ENCODE assay signal across 9 cellular contexts in the genomic region with DNA sequence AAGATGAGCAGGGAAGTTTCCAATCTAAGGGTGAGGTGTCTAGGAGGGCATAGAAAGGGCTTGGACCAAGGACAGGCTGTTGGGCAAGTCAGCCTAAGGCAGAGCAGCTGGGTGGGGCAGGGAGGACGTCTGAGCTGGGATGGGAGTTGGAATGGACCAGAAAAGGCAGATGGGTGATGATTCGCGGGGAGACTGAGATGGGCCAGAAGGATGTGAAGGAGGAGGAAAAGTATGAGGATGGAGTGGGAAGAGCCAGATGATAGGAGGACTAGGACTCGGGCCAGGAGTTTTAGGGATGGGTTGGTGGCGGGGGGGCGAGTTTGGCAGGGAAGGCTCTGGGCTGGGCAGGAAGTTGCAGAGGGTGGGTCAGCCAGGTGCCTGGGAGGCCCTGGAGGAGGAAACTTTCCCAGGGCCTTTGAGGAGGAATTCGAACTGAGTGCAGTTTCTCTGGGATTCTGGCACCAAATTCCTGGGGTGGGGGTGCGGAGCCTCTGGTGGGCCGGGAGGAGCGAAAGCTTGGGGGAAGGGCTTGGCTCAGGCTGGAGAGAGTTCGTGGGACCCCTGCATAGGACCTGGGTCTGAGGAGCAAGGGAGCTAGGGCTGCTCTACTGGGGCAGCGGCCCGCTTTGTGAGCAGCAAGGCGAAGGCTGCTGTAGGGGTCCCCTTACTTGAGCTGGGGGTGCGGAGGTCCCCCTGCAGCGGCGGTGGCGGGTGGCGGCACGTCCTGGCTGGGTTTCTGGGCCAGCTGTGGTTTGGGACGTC. TPM values are rescaled to one million over a fixed set of nuclear protein-coding genes. Genes with fewer than 3 reads are reported as not detected.
A peak's percentile ranks its signal among the peaks of the same experiment; 100 is the strongest.
DNase-seq lines count a peak whose midpoint lies in the region; ATAC-seq, FAIRE-seq and TF ChIP-seq lines count a peak whose summit lies in the region.
"Had no signal": no experiment of that assay in that cellular context is flagged by ENCODE, and none has a peak within 500 bp of the region (broad histone marks: within the 10 kb centered on the region; RNA-seq: fewer than 3 reads in every experiment).

No MANE protein-coding gene starts in this region.

- H3K4me1 ChIP-seq in HUES64 (ENCODE audit: insufficient read depth, low read length) (peaks cover 16% of the 10 kb centered on the region; the same call in 1 of the 2 replicates), stomach (peaks cover 0 to 31% (median 14%) of the 10 kb centered on the region in 4 donors)
- H3K4me1 ChIP-seq: gastrocnemius medialis had no signal

- no peak for ATAC-seq in HG03108 (IDR thresholded peaks at IDR 0.05; ENCODE audit: unreplicated experiment)
- no peak for ATAC-seq in HG03139 (IDR thresholded peaks at IDR 0.05; ENCODE audit: unreplicated experiment)

- H3K9me3 ChIP-seq in HUES64 (ENCODE audit: insufficient read depth, low read depth, low read length) (no peaks in the 10 kb centered on the region), stomach (no peaks in the 10 kb centered on the region)
- H3K9me3 ChIP-seq: gastrocnemius medialis had no signal

- TF ChIP-seq POLR2A in stomach (IDR thresholded peaks at IDR 0.05) (no peak), erythroblast (IDR thresholded peaks at IDR 0.05; ENCODE audit: low read length) (no peak)

- WGBS in HUES64: 5% methylated on average over 21 of the region's 21 CpGs
- WGBS in stomach, 5 donors: 17 to 50% (median 25%) methylated on average over 7 to 21 of the region's 21 CpGs

- H3K27ac ChIP-seq in HUES64 (ENCODE audit: low read depth, low read length) (peak overlapping the region; percentile 95), layer of hippocampus (ENCODE audit: low read depth, low read length) (peak overlapping the region; percentile 18), stomach (peak overlapping the region; percentile 30 to 69 (median 47))

- H3K9ac ChIP-seq in HUES64 (ENCODE audit: low read depth, low read length): peak overlapping the region; percentile 86

- no peak for FAIRE-seq in bronchial epithelial cell (lab: Jason Lieb, UNC)

- intact Hi-C loops in stomach (cut with DNase I; ENCODE audit: low total_unique reads): no loop called here

- DNase-seq in bronchial epithelial cell (ENCODE audit: low read depth) (peak; percentile 73), stomach (no peak), erythroblast (lab: John Stamatoyannopoulos, UW) (no peak), T1000 (lab: John Stamatoyannopoulos, UW) (no peak)
- DNase-seq: gastrocnemius medialis had no signal

- H3K4me3 ChIP-seq in HUES64 (ENCODE audit: low read length) (peak overlapping the region; percentile 59), bronchial epithelial cell (ENCODE audit: low read depth, low read length) (peak overlapping the region; percentile 32), stomach (peak overlapping the region; percentile 1 to 29 (median 27))

- TF ChIP-seq CTCF in bronchial epithelial cell (IDR thresholded peaks at IDR 0.05; ENCODE audit: insufficient read depth, low read length, severe bottlenecking): no peak
- TF ChIP-seq CTCF in stomach (IDR thresholded peaks at IDR 0.05): no peak

- H3K27me3 ChIP-seq in HUES64 (ENCODE audit: insufficient read depth, low read length) (no peaks in the 10 kb centered on the region), bronchial epithelial cell (ENCODE audit: control insufficient read depth, insufficient read depth, low read length) (no peaks in the 10 kb centered on the region), layer of hippocampus (ENCODE audit: control insufficient read depth, insufficient read depth, low read length) (no peaks in the 10 kb centered on the region), stomach (no peaks in the 10 kb centered on the region)
- H3K27me3 ChIP-seq: gastrocnemius medialis had no signal

- H3K36me3 ChIP-seq in HUES64 (ENCODE audit: insufficient read depth, low read length) (peaks cover 19% of the 10 kb centered on the region), bronchial epithelial cell (ENCODE audit: control insufficient read depth, insufficient read depth, low read length) (peaks cover 7% of the 10 kb centered on the region), stomach (peaks cover 17 to 38% (median 35%) of the 10 kb centered on the region in 4 donors)

- TF ChIP-seq EP300 in stomach (IDR thresholded peaks at IDR 0.05): no peak

RNA-seq across cellular contexts. Expression of a gene that starts 8.7 kb away (rescaled TPM):
- polyA plus RNA-seq in HUES64 (2013, experiment 1 of 2): 50.8 TPM
- polyA plus RNA-seq in HUES64 (2013, experiment 2 of 2): 62.1 TPM
- total RNA-seq in bronchial epithelial cell (32.0 and 57.1 TPM in 2 replicates), stomach (100 to 1,000 TPM in 1 of 5 donors, 10 to 100 TPM in 4; 40.0 to 159 (median 93.3) TPM)
- polyA plus RNA-seq in stomach: 100 to 1,000 TPM in 2 of 3 donors, 10 to 100 TPM in 1; 86.0 to 237 (median 103) TPM

RNA-seq across cellular contexts. Expression of a gene that starts 12.5 kb away (rescaled TPM):
- polyA plus RNA-seq in HUES64 (2013, experiment 1 of 2): 29.4 TPM
- 25.7 TPM for polyA plus RNA-seq in HUES64 (2013, experiment 2 of 2)
- 9.2 and 10.6 TPM in 2 replicates for total RNA-seq in bronchial epithelial cell
- 100 to 1,000 TPM in 2 of 5 donors, 10 to 100 TPM in 3; 19.6 to 142 (median 47.8) TPM for total RNA-seq in stomach
- polyA plus RNA-seq in stomach: 10 to 100 TPM; 38.7 to 67.8 (median 49.9) TPM

RNA-seq across cellular contexts. Expression of a gene that starts 46.1 kb away (rescaled TPM):
- polyA plus RNA-seq in HUES64 (2013, experiment 1 of 2): 8.3 TPM
- polyA plus RNA-seq in HUES64 (2013, experiment 2 of 2): 10.6 TPM
- 0.26 TPM in 1 of 2 replicates, not detected in the other for total RNA-seq in bronchial epithelial cell
- 1 to 10 TPM in 1 of 5 donors, not detected in 4; 1.5 TPM for total RNA-seq in stomach
- 1 to 10 TPM in 1 of 3 donors, under 1 TPM in 1, not detected in 1; 0.45 to 1.7 TPM for polyA plus RNA-seq in stomach

RNA-seq across cellular contexts. Expression of a gene that starts 56.2 kb away (rescaled TPM):
- 1.5 TPM for polyA plus RNA-seq in HUES64 (2013, experiment 1 of 2)
- 0.95 TPM for polyA plus RNA-seq in HUES64 (2013, experiment 2 of 2)
- total RNA-seq in bronchial epithelial cell (under 0.01 and 0.26 TPM in 2 replicates), stomach (1 to 10 TPM in 2 of 5 donors, not detected in 3; 1.2 to 3.3 TPM)
- polyA plus RNA-seq in stomach: 1 to 10 TPM; 1.4 to 3.4 (median 3.1) TPM

Comparison
In these comparisons a context has a peak if more than half of its experiments do, and no peak if none do; other contexts are left out.
1. H3K27ac ChIP-seq: peak in every context shown above with its lines; median percentile 95 in HUES64; 47 in stomach; 18 in layer of hippocampus.